Comparison of ENCODE assay signal across 13 cellular contexts in the genomic region with DNA sequence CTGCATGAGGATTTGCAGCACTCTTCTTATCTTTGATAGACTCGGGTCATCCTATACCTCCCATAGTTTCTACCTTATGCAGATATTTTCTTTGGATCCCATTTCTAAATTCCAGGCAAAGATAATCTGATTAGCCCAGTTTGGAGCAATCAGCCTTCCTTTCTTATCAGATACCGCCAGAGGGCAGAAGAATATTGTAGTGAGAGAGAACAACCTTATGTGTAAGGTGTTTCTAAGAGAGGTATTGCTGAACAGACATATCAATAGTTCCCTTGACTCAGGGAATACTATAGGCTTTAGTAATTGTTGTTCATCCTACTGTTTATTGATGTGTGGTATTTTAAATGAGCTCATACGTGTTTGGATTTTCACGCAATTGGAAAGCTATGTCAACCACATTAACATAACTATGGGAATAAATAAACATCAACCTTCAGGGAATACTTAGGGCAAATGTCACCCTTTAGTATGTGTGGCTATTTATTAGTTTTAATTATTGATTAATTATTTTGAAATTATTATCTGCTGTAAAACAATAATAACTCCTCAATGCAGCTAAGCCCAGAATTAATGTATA.
DNase-seq lines count a peak whose midpoint lies in the region; ATAC-seq, FAIRE-seq and TF ChIP-seq lines count a peak whose summit lies in the region.
"Had no signal": no experiment of that assay in that cellular context is flagged by ENCODE, and none has a peak within 500 bp of the region (broad histone marks: within the 10 kb centered on the region; RNA-seq: fewer than 3 reads in every experiment).

No MANE protein-coding gene starts in this region.

- H3K36me3 ChIP-seq in uterus, result no peaks in the 10 kb centered on the region
- H3K36me3 ChIP-seq: gastrocnemius medialis, thyroid gland had no signal

- H3K4me3 ChIP-seq in uterus, result no peak overlapping the region
- H3K4me3 ChIP-seq: gastrocnemius medialis, GM23248, thyroid gland had no signal

- TF ChIP-seq RAD21 in Ishikawa (IDR thresholded peaks at IDR 0.05; ENCODE audit: low read depth), result 0 out of 2 replicates have a peak, but pooled peaks have one; percentile 4

- no peak for TF ChIP-seq POLR2A in uterus (IDR thresholded peaks at IDR 0.05)

- no peak for DNase-seq in D721Med (ENCODE audit: insufficient read length, low spot score)
- peak; percentile 20 for DNase-seq in SW480 (ENCODE audit: low spot score)
- DNase-seq in kidney glomerular epithelial cell (lab: John Stamatoyannopoulos, UW), result peak; percentile 9
- no peak for DNase-seq in uterus
- DNase-seq in cortex of kidney (lab: John Stamatoyannopoulos, UW), result no peak
- no peak for DNase-seq in left cardiac atrium
- DNase-seq: activated CD4-positive, alpha-beta T cell treated with anti-CD3 and anti-CD28 coated beads, Interleukin-2, amount 10 ng/mL, durations not matched to agents 24 days and 14 days; activated naive CD8-positive, alpha-beta T cell treated with anti-CD3 and anti-CD28 coated beads, Interleukin-2, amount 50 U/mL, for 24 hours; gastrocnemius medialis; GM23248; thyroid gland had no signal

- TF ChIP-seq EP300 in Ishikawa (IDR thresholded peaks at IDR 0.05; ENCODE audit: borderline replicate concordance), result no peak

- H3K27ac ChIP-seq in uterus, result no peak overlapping the region
- H3K27ac ChIP-seq: gastrocnemius medialis, GM23248, thyroid gland had no signal

- no peak for ATAC-seq in left cardiac atrium
- ATAC-seq in HG02571 (IDR thresholded peaks at IDR 0.05; ENCODE audit: unreplicated experiment), result no peak
- ATAC-seq: activated naive CD8-positive, alpha-beta T cell treated with anti-CD3 and anti-CD28 coated beads, Interleukin-2, amount 50 U/mL, for 24 hours; gastrocnemius medialis had no signal

- no peaks in the 10 kb centered on the region for H3K9me3 ChIP-seq in uterus
- H3K9me3 ChIP-seq: gastrocnemius medialis, thyroid gland had no signal

- TF ChIP-seq CTCF in D721Med (IDR thresholded peaks at IDR 0.05; ENCODE audit: insufficient read depth, missing control alignments) (peak; percentile 62), uterus (IDR thresholded peaks at IDR 0.05) (no peak)

- H3K4me1 ChIP-seq in uterus, result no peaks in the 10 kb centered on the region
- H3K4me1 ChIP-seq: gastrocnemius medialis, thyroid gland had no signal

- no peaks in the 10 kb centered on the region for H3K27me3 ChIP-seq in uterus
- H3K27me3 ChIP-seq: gastrocnemius medialis, thyroid gland had no signal

- peak; percentile 95 for FAIRE-seq in D721Med (lab: Jason Lieb, UNC)

- intact Hi-C loops in uterus (cut with DNase I; ENCODE audit: low total_unique reads), result no loop called here
- intact Hi-C loops in left cardiac atrium (cut with DNase I), result no loop called here

TF ChIP-seq in Ishikawa, 13 proteins besides CTCF, POLR2A, EP300 and RAD21:
- TF ChIP-seq EGR1 (IDR thresholded peaks at IDR 0.05), result no peak
- no peak for TF ChIP-seq NFIC (IDR thresholded peaks at IDR 0.05)
- no peak for TF ChIP-seq TEAD4 (IDR thresholded peaks at IDR 0.05)
- no peak for TF ChIP-seq ZBTB7A (IDR thresholded peaks at IDR 0.05; ENCODE audit: low read depth)
- no peak for TF ChIP-seq CEBPB (IDR thresholded peaks at IDR 0.05)
- TF ChIP-seq TAF1 (IDR thresholded peaks at IDR 0.05; ENCODE audit: low read depth), result no peak
- no peak for TF ChIP-seq CREB1 (IDR thresholded peaks at IDR 0.05; ENCODE audit: low read depth)
- TF ChIP-seq, protein P1, sequence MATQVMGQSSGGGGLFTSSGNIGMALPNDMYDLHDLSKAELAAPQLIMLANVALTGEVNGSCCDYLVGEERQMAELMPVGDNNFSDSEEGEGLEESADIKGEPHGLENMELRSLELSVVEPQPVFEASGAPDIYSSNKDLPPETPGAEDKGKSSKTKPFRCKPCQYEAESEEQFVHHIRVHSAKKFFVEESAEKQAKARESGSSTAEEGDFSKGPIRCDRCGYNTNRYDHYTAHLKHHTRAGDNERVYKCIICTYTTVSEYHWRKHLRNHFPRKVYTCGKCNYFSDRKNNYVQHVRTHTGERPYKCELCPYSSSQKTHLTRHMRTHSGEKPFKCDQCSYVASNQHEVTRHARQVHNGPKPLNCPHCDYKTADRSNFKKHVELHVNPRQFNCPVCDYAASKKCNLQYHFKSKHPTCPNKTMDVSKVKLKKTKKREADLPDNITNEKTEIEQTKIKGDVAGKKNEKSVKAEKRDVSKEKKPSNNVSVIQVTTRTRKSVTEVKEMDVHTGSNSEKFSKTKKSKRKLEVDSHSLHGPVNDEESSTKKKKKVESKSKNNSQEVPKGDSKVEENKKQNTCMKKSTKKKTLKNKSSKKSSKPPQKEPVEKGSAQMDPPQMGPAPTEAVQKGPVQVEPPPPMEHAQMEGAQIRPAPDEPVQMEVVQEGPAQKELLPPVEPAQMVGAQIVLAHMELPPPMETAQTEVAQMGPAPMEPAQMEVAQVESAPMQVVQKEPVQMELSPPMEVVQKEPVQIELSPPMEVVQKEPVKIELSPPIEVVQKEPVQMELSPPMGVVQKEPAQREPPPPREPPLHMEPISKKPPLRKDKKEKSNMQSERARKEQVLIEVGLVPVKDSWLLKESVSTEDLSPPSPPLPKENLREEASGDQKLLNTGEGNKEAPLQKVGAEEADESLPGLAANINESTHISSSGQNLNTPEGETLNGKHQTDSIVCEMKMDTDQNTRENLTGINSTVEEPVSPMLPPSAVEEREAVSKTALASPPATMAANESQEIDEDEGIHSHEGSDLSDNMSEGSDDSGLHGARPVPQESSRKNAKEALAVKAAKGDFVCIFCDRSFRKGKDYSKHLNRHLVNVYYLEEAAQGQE (IDR thresholded peaks at IDR 0.05; ENCODE audit: low read depth), result no peak
- TF ChIP-seq TCF12 (IDR thresholded peaks at IDR 0.05; ENCODE audit: low read depth), result no peak
- TF ChIP-seq, protein P2, sequence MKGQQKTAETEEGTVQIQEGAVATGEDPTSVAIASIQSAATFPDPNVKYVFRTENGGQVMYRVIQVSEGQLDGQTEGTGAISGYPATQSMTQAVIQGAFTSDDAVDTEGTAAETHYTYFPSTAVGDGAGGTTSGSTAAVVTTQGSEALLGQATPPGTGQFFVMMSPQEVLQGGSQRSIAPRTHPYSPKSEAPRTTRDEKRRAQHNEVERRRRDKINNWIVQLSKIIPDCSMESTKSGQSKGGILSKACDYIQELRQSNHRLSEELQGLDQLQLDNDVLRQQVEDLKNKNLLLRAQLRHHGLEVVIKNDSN (IDR thresholded peaks at IDR 0.05), result no peak
- TF ChIP-seq, protein P3, sequence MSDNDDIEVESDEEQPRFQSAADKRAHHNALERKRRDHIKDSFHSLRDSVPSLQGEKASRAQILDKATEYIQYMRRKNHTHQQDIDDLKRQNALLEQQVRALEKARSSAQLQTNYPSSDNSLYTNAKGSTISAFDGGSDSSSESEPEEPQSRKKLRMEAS (IDR thresholded peaks at IDR 0.05), result no peak
- no peak for TF ChIP-seq YY1 (IDR thresholded peaks at IDR 0.05; ENCODE audit: low read depth)
- no peak for TF ChIP-seq FOXM1 (IDR thresholded peaks at IDR 0.05; ENCODE audit: borderline replicate concordance, low read depth)

Comparison
In these comparisons a context has a peak if more than half of its experiments do, and no peak if none do; other contexts are left out.
1. DNase-seq: peak in SW480 (single experiment) and kidney glomerular epithelial cell (single experiment); none in D721Med (single experiment), uterus (0 of 2), cortex of kidney (single experiment) and left cardiac atrium (single experiment).